1 cellular context compared by ENCODE assay signal in the genomic region with DNA sequence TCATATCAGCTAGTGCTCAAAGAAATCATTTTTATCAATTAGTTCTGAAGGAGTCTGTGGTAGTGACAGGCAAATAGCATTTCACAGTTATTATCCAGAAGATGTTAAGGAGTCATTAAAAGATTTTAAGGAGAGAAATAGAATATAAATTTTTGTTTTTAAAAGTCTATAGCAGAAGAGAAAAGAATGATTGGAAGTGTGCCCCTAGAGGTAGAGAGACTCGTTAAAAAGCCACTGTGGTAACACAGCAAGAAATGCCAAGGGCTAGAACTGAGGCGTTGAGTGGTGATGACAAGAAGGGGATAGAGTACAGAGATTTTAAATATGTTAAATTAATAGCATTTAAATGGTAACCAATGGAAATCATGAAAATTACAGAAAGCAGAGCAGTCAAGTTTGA.
TF ChIP-seq lines count a peak whose summit lies in the region.

No MANE protein-coding gene starts in this region.

TF ChIP-seq in GM12878, 131 proteins besides CTCF, POLR2A, EP300 and RAD21 (continued from another document):
- TF ChIP-seq TCF12 (IDR thresholded peaks at IDR 0.05; ENCODE audit: low read depth, low read length) (no peak), TCF7 (IDR thresholded peaks at IDR 0.05; ENCODE audit: borderline replicate concordance) (no peak), RELA (IDR thresholded peaks at IDR 0.05; ENCODE audit: borderline replicate concordance, partially characterized antibody) (no peak), NR2C2 (IDR thresholded peaks at IDR 0.05; ENCODE audit: borderline replicate concordance, control insufficient read depth, insufficient read length, low read depth) (no peak), TAF1 (IDR thresholded peaks at IDR 0.05; ENCODE audit: borderline replicate concordance, low read depth, low read length) (no peak)
- TF ChIP-seq, protein P1, sequence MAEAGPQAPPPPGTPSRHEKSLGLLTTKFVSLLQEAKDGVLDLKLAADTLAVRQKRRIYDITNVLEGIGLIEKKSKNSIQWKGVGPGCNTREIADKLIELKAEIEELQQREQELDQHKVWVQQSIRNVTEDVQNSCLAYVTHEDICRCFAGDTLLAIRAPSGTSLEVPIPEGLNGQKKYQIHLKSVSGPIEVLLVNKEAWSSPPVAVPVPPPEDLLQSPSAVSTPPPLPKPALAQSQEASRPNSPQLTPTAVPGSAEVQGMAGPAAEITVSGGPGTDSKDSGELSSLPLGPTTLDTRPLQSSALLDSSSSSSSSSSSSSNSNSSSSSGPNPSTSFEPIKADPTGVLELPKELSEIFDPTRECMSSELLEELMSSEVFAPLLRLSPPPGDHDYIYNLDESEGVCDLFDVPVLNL (IDR thresholded peaks at IDR 0.05; ENCODE audit: low read depth, low read length), result no peak
- TF ChIP-seq, protein P2, sequence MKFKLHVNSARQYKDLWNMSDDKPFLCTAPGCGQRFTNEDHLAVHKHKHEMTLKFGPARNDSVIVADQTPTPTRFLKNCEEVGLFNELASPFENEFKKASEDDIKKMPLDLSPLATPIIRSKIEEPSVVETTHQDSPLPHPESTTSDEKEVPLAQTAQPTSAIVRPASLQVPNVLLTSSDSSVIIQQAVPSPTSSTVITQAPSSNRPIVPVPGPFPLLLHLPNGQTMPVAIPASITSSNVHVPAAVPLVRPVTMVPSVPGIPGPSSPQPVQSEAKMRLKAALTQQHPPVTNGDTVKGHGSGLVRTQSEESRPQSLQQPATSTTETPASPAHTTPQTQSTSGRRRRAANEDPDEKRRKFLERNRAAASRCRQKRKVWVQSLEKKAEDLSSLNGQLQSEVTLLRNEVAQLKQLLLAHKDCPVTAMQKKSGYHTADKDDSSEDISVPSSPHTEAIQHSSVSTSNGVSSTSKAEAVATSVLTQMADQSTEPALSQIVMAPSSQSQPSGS (IDR thresholded peaks at IDR 0.05; ENCODE audit: low read length), result no peak
- TF ChIP-seq, protein P3, sequence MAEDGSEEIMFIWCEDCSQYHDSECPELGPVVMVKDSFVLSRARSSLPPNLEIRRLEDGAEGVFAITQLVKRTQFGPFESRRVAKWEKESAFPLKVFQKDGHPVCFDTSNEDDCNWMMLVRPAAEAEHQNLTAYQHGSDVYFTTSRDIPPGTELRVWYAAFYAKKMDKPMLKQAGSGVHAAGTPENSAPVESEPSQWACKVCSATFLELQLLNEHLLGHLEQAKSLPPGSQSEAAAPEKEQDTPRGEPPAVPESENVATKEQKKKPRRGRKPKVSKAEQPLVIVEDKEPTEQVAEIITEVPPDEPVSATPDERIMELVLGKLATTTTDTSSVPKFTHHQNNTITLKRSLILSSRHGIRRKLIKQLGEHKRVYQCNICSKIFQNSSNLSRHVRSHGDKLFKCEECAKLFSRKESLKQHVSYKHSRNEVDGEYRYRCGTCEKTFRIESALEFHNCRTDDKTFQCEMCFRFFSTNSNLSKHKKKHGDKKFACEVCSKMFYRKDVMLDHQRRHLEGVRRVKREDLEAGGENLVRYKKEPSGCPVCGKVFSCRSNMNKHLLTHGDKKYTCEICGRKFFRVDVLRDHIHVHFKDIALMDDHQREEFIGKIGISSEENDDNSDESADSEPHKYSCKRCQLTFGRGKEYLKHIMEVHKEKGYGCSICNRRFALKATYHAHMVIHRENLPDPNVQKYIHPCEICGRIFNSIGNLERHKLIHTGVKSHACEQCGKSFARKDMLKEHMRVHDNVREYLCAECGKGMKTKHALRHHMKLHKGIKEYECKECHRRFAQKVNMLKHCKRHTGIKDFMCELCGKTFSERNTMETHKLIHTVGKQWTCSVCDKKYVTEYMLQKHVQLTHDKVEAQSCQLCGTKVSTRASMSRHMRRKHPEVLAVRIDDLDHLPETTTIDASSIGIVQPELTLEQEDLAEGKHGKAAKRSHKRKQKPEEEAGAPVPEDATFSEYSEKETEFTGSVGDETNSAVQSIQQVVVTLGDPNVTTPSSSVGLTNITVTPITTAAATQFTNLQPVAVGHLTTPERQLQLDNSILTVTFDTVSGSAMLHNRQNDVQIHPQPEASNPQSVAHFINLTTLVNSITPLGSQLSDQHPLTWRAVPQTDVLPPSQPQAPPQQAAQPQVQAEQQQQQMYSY (CRISPR knock-in tag; IDR thresholded peaks at IDR 0.05), result no peak
